ENCODE assay signal across 19 cellular contexts in the genomic region with DNA sequence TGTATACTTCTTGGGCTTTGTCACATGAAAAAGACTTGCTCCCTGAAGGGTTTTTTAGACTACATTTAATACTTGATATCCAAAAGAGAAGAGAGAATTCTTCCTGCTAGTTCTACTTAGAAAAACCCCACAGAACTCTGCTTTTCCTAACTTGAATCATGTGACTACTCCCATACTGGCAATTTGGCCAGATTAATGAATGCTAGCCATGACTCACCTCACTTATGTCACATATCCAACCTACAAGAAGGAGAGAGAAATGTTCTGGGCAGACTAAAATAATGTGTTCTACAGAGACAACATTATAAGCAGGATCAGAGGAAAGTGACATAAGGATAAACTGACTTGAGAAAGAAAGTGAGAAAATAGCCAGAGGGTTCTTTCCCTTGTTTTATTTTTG.
A peak's percentile ranks its signal among the peaks of the same experiment; 100 is the strongest.
DNase-seq lines count a peak whose midpoint lies in the region; ATAC-seq, FAIRE-seq and TF ChIP-seq lines count a peak whose summit lies in the region.
"Had no signal": no experiment of that assay in that cellular context is flagged by ENCODE, and none has a peak within 500 bp of the region (broad histone marks: within the 10 kb centered on the region; RNA-seq: fewer than 3 reads in every experiment).

No MANE protein-coding gene starts in this region.

- no peak overlapping the region for H3K27ac ChIP-seq in AG04450 (ENCODE audit: low read depth, low read length)
- H3K27ac ChIP-seq: HL-60, psoas muscle had no signal

- H3K9me3 ChIP-seq in AG04450 (ENCODE audit: control insufficient read depth, insufficient read depth, low read length): no peaks in the 10 kb centered on the region
- H3K9me3 ChIP-seq: BE2C had no signal

- H3K4me1 Mint-ChIP-seq in natural killer cell treated with Interleukin-12 subunit alpha and Interleukin-12 subunit beta and Interleukin-15 and Interleukin-18, amount 100 ng/mL, for 72 hours (ENCODE audit: low read depth in 2 of 2): no peaks in the 10 kb centered on the region
- H3K4me1 Mint-ChIP-seq: stimulated activated naive B cell treated with anti-CD40 and anti-IgM and Interleukin-4, amounts not matched to agents 10 μg/mL and 1 μg/mL and 100 μg/mL, for 72 hours had no signal

- H3K4me3 Mint-ChIP-seq in natural killer cell treated with Interleukin-12 subunit alpha and Interleukin-12 subunit beta and Interleukin-15 and Interleukin-18, amount 100 ng/mL, for 72 hours: no peak overlapping the region
- H3K4me3 Mint-ChIP-seq: activated CD4-positive, alpha-beta memory T cell treated with anti-CD3 and anti-CD28 coated beads for 36 hours; dendritic cell treated with granulocyte-macrophage colony-stimulating factor and Interleukin-4, amounts not matched to agents 40 ng/mL and 50 ng/mL, for 4 days; stimulated activated naive B cell treated with anti-CD40 and anti-IgM and Interleukin-4, amounts not matched to agents 10 μg/mL and 1 μg/mL and 100 μg/mL, for 72 hours had no signal

- DNase-seq in AG04450 (ENCODE audit: low read depth, low spot score) (peak; percentile 21), HTR-8/SVneo (ENCODE audit: insufficient read length, low spot score) (peak; percentile 12), bronchial epithelial cell (ENCODE audit: low read depth) (peak; percentile 63), kidney epithelial cell (ENCODE audit: low read depth) (peak; percentile 81), NCI-H2227 (lab: John Stamatoyannopoulos, UW; ENCODE audit: unreplicated experiment) (no peak)
- DNase-seq in natural killer cell treated with Interleukin-12 subunit alpha and Interleukin-12 subunit beta and Interleukin-15 and Interleukin-18, amount 100 ng/mL, for 72 hours (ENCODE audit: low spot score): no peak
- DNase-seq in NK-92 treated with Interleukin-12 subunit alpha and Interleukin-12 subunit beta, amount 100 ng/mL, for 24 hours (lab: John Stamatoyannopoulos, UW): no peak
- DNase-seq: activated CD4-positive, alpha-beta memory T cell treated with anti-CD3 and anti-CD28 coated beads for 36 hours; activated naive CD4-positive, alpha-beta T cell; BE2C; psoas muscle; RPMI8226; stimulated activated CD4-positive, alpha-beta T cell treated with anti-CD3 and anti-CD28 coated beads, Interleukin-2, amount 100 ng/mL, for 48 hours; stimulated activated naive B cell treated with anti-CD40 and anti-IgM and Interleukin-4, amounts not matched to agents 10 μg/mL and 1 μg/mL and 100 μg/mL, for 72 hours; T1000 had no signal

- H3K36me3 ChIP-seq in bronchial epithelial cell (ENCODE audit: control insufficient read depth, insufficient read depth, low read length): no peaks in the 10 kb centered on the region
- no peaks in the 10 kb centered on the region for H3K36me3 ChIP-seq in kidney epithelial cell (ENCODE audit: control insufficient read depth, insufficient read depth, low read length)
- H3K36me3 ChIP-seq: BE2C had no signal

- no peak for FAIRE-seq in HTR-8/SVneo (lab: Jason Lieb, UNC)
- no peak for FAIRE-seq in bronchial epithelial cell (lab: Jason Lieb, UNC)
- FAIRE-seq: G401.6 had no signal

- no peak for TF ChIP-seq CTCF in AG04450 (IDR thresholded peaks at IDR 0.05; ENCODE audit: low read depth, low read length)
- TF ChIP-seq CTCF in bronchial epithelial cell (IDR thresholded peaks at IDR 0.05; ENCODE audit: insufficient read depth, low read length, severe bottlenecking): no peak
- no peak for TF ChIP-seq CTCF in kidney epithelial cell (IDR thresholded peaks at IDR 0.05; ENCODE audit: insufficient read depth, low read length, poor library complexity, severe bottlenecking)

- H3K27me3 ChIP-seq in AG04450 (ENCODE audit: control insufficient read depth, insufficient read depth, low read length) (no peaks in the 10 kb centered on the region), bronchial epithelial cell (ENCODE audit: control insufficient read depth, insufficient read depth, low read length) (no peaks in the 10 kb centered on the region), kidney epithelial cell (ENCODE audit: control insufficient read depth, insufficient read depth, low read length) (no peaks in the 10 kb centered on the region)
- H3K27me3 ChIP-seq: BE2C had no signal

- no peak for ATAC-seq in natural killer cell treated with Interleukin-12 subunit alpha and Interleukin-12 subunit beta and Interleukin-15 and Interleukin-18, amount 100 ng/mL, for 72 hours
- ATAC-seq in HG02870 (IDR thresholded peaks at IDR 0.05; ENCODE audit: unreplicated experiment): no peak
- ATAC-seq: psoas muscle; stimulated activated naive B cell treated with anti-CD40 and anti-IgM and Interleukin-4, amounts not matched to agents 10 μg/mL and 1 μg/mL and 100 μg/mL, for 72 hours had no signal

- no peaks in the 10 kb centered on the region for H3K36me3 Mint-ChIP-seq in natural killer cell treated with Interleukin-12 subunit alpha and Interleukin-12 subunit beta and Interleukin-15 and Interleukin-18, amount 100 ng/mL, for 72 hours
- H3K36me3 Mint-ChIP-seq: activated CD4-positive, alpha-beta memory T cell treated with anti-CD3 and anti-CD28 coated beads for 36 hours; stimulated activated naive B cell treated with anti-CD40 and anti-IgM and Interleukin-4, amounts not matched to agents 10 μg/mL and 1 μg/mL and 100 μg/mL, for 72 hours had no signal

- H3K4me3 ChIP-seq in AG04450 (ENCODE audit: low read depth, low read length) (no peak overlapping the region), bronchial epithelial cell (ENCODE audit: low read depth, low read length) (no peak overlapping the region), kidney epithelial cell (ENCODE audit: low read depth, low read length) (no peak overlapping the region)
- H3K4me3 ChIP-seq: psoas muscle had no signal

- peaks cover 8% of the 10 kb centered on the region for H3K9me3 Mint-ChIP-seq in natural killer cell treated with Interleukin-12 subunit alpha and Interleukin-12 subunit beta and Interleukin-15 and Interleukin-18, amount 100 ng/mL, for 72 hours

- POLR2A ChIA-PET in AG04450 (lab: Yijun Ruan, JAX): no interaction called here

- H3K27ac Mint-ChIP-seq in natural killer cell treated with Interleukin-12 subunit alpha and Interleukin-12 subunit beta and Interleukin-15 and Interleukin-18, amount 100 ng/mL, for 72 hours: no peak overlapping the region
- H3K27ac Mint-ChIP-seq: activated CD4-positive, alpha-beta memory T cell treated with anti-CD3 and anti-CD28 coated beads for 36 hours; dendritic cell treated with granulocyte-macrophage colony-stimulating factor and Interleukin-4, amounts not matched to agents 40 ng/mL and 50 ng/mL, for 4 days; stimulated activated naive B cell treated with anti-CD40 and anti-IgM and Interleukin-4, amounts not matched to agents 10 μg/mL and 1 μg/mL and 100 μg/mL, for 72 hours had no signal

- CTCF ChIA-PET in AG04450 (lab: Charles Lee): no interaction called here

- no peaks in the 10 kb centered on the region for H3K27me3 Mint-ChIP-seq in natural killer cell treated with Interleukin-12 subunit alpha and Interleukin-12 subunit beta and Interleukin-15 and Interleukin-18, amount 100 ng/mL, for 72 hours
- H3K27me3 Mint-ChIP-seq: activated CD4-positive, alpha-beta memory T cell treated with anti-CD3 and anti-CD28 coated beads for 36 hours; dendritic cell treated with granulocyte-macrophage colony-stimulating factor and Interleukin-4, amounts not matched to agents 40 ng/mL and 50 ng/mL, for 4 days; stimulated activated naive B cell treated with anti-CD40 and anti-IgM and Interleukin-4, amounts not matched to agents 10 μg/mL and 1 μg/mL and 100 μg/mL, for 72 hours had no signal

Comparison
In these comparisons a context has a peak if more than half of its experiments do, and no peak if none do; other contexts are left out.
1. DNase-seq: peak in AG04450 (single experiment), HTR-8/SVneo (single experiment), bronchial epithelial cell (single experiment) and kidney epithelial cell (single experiment); none in natural killer cell treated with Interleukin-12 subunit alpha and Interleukin-12 subunit beta and Interleukin-15 and Interleukin-18, amount 100 ng/mL, for 72 hours (single experiment), NK-92 treated with Interleukin-12 subunit alpha and Interleukin-12 subunit beta, amount 100 ng/mL, for 24 hours (single experiment) and NCI-H2227 (single experiment).